In the genomic region with DNA sequence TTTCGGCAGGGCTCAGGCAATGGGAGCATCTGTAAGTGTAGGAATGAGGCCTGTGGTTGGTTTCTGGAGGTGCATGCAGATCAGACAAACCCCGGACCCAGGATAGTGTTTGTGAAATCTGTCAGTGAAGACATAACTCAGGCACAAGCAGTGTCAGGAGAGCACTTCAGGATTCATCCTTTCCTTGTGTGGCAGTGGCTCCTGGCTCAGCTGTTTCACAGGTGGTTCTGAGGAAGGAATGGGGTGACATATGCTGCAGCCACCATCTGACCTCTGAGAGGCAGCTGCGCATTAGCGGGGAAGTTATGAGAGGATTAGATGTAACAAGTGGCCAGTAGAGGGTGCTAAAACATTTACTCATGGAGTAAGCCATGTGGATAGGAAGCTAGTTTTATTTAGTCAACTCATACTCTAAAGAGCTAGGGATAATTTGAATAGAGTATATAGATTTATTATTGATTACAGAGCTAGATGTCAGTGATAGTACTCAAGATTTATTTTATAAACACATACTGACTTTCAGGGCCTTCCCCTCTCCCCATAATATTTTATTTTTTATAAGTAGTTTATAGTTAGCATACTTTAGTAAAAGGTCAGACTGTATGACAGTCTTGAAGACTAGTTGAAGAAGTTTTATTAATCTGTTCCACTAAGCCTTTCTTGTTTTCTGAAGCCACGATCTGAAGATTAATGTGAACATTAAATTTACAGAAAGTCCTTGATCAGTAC, we compare ENCODE assay signal across 8 cellular contexts. TPM values are rescaled to one million over a fixed set of nuclear protein-coding genes. Genes with fewer than 3 reads are reported as not detected.
DNase-seq lines count a peak whose midpoint lies in the region; ATAC-seq and TF ChIP-seq lines count a peak whose summit lies in the region.

No MANE protein-coding gene starts in this region.

- H3K4me1 Mint-ChIP-seq in Calu3 (ENCODE audit: low read depth, unreplicated experiment) = peaks cover 24% of the 10 kb centered on the region
- peaks cover 18 to 38% of the 10 kb centered on the region in 2 donors for H3K4me1 Mint-ChIP-seq in effector memory CD8-positive, alpha-beta T cell (ENCODE audit: low read depth in 2 of 2)

- ATAC-seq in GM19395 (IDR thresholded peaks at IDR 0.05; ENCODE audit: unreplicated experiment) (peak; percentile 96), HG03378 (IDR thresholded peaks at IDR 0.05; ENCODE audit: unreplicated experiment) (peak; percentile 93), thoracic aorta (ENCODE audit: insufficient number of reproducible peaks, low FRiP score, low read depth) (peak; percentile 70)
- peak; percentile 90 for ATAC-seq in effector memory CD8-positive, alpha-beta T cell (replicated peaks)

- DNase-seq in Calu3 (peak; percentile 50), NCI-H2196 treated with DMSO at 0.1 percent for 48 hours (lab: John Stamatoyannopoulos, UW; ENCODE audit: unreplicated experiment) (peak; percentile 67), medulla oblongata (ENCODE audit: extremely low spot score) (peak; percentile 86), thoracic aorta (ENCODE audit: low spot score) (no peak)
- DNase-seq in effector memory CD8-positive, alpha-beta T cell = peak; percentile 26 to 29 (median 29)

- no TSS peak for BruUV-seq in Calu3 (replicated peaks; lab: Mats Ljungman, UMichigan)

- TF ChIP-seq CTCF in Calu3 (IDR thresholded peaks at IDR 0.05; ENCODE audit: unreplicated experiment) (peak; percentile 44), VCaP (conservative IDR thresholded peaks at IDR 0.05) (peak; percentile 83), thoracic aorta (IDR thresholded peaks at IDR 0.05) (peak; percentile 64)

- intact Hi-C loops in Calu3 (cut with micrococcal nuclease; ENCODE audit: unreplicated experiment) = loop anchor here (2.0 kb wide), 1 partner anchor 701 kb away; no protein-coding TSS in a partner anchor

- no peaks in the 10 kb centered on the region for H3K36me3 ChIP-seq in thoracic aorta

- H3K9me3 Mint-ChIP-seq in Calu3 (ENCODE audit: low read depth, unreplicated experiment) = no peaks in the 10 kb centered on the region
- no peaks in the 10 kb centered on the region for H3K9me3 Mint-ChIP-seq in effector memory CD8-positive, alpha-beta T cell

- H3K4me3 Mint-ChIP-seq in Calu3 (ENCODE audit: low read depth, unreplicated experiment) = no peak overlapping the region
- no peak overlapping the region for H3K4me3 Mint-ChIP-seq in effector memory CD8-positive, alpha-beta T cell

- no peaks in the 10 kb centered on the region for H3K9me3 ChIP-seq in thoracic aorta

- H3K27me3 Mint-ChIP-seq in Calu3 (ENCODE audit: unreplicated experiment) = no peaks in the 10 kb centered on the region
- no peaks in the 10 kb centered on the region for H3K27me3 Mint-ChIP-seq in effector memory CD8-positive, alpha-beta T cell

- no peaks in the 10 kb centered on the region for H3K27me3 ChIP-seq in thoracic aorta (replicated peaks; ENCODE audit: insufficient read depth)

- no peak overlapping the region for H3K4me3 ChIP-seq in thoracic aorta

- H3K27ac ChIP-seq in VCaP (no peak overlapping the region), thoracic aorta (no peak overlapping the region)

- peaks cover 26 to 38% of the 10 kb centered on the region in 2 donors for H3K4me1 ChIP-seq in thoracic aorta (ENCODE audit: control insufficient read depth in 1 of 2, low read depth in 2 of 2)

- no peaks in the 10 kb centered on the region for H3K36me3 Mint-ChIP-seq in Calu3 (ENCODE audit: insufficient read depth, unreplicated experiment)
- H3K36me3 Mint-ChIP-seq in effector memory CD8-positive, alpha-beta T cell (ENCODE audit: insufficient read depth) = peaks cover 18% of the 10 kb centered on the region

- H3K27ac Mint-ChIP-seq in Calu3 (ENCODE audit: unreplicated experiment) = no peak overlapping the region
- H3K27ac Mint-ChIP-seq in effector memory CD8-positive, alpha-beta T cell = peak overlapping the region in 1 of 2 donors; percentile 80

- CTCF ChIA-PET in Calu3 (lab: Charles Lee) = interaction anchor here (0.6 to 1.6 kb wide), 10 partner anchors 16 to 1143 kb away, joined by 3 to 8 read pairs (median 4); partner anchors contain the start of genes C5orf34, NNT and TMEM267

RNA-seq across cellular contexts. Expression of gene NNT, which starts 28.4 kb away (rescaled TPM):
- total RNA-seq in Calu3 (2022) = 61.7 and 72.4 TPM in 2 replicates
- total RNA-seq in thoracic aorta = 10 to 100 TPM; 27.9 to 28.9 TPM
